In genomic region chr6:147742445-147742844, GRCh38 we compare ENCODE assay signal across 14 cellular contexts.
DNase-seq lines count a peak whose midpoint lies in the region; ATAC-seq and TF ChIP-seq lines count a peak whose summit lies in the region.
"Had no signal": no experiment of that assay in that cellular context is flagged by ENCODE, and none has a peak within 500 bp of the region (broad histone marks: within the 10 kb centered on the region; RNA-seq: fewer than 3 reads in every experiment).

No MANE protein-coding gene starts in this region.

- no peak overlapping the region for H3K4me2 ChIP-seq in HCT116 (ENCODE audit: low read length)

- no peaks in the 10 kb centered on the region for H4K20me1 ChIP-seq in HCT116 (ENCODE audit: insufficient read depth)

- TF ChIP-seq POLR2A in HCT116 (IDR thresholded peaks at IDR 0.05; ENCODE audit: borderline replicate concordance, extremely low read depth, insufficient read depth, insufficient read length), result no peak
- TF ChIP-seq POLR2A in uterus (IDR thresholded peaks at IDR 0.05), result no peak

- H3K36me3 ChIP-seq in HCT116 (ENCODE audit: control insufficient read depth in 1 of 2, insufficient read depth in 2 of 2, low read length in 2 of 2), result no peaks in the 10 kb centered on the region
- no peaks in the 10 kb centered on the region for H3K36me3 ChIP-seq in WERI-Rb-1
- no peaks in the 10 kb centered on the region for H3K36me3 ChIP-seq in uterus
- H3K36me3 ChIP-seq: BE2C had no signal

- H3K79me2 ChIP-seq in HCT116 (ENCODE audit: insufficient read depth, low read length), result no peaks in the 10 kb centered on the region

- H2AFZ ChIP-seq in HCT116 (ENCODE audit: low read depth, low read length, poor library complexity, severe bottlenecking), result no peak overlapping the region

- H3K27ac ChIP-seq in HCT116 (ENCODE audit: low read depth, low read length), result no peak overlapping the region
- H3K27ac ChIP-seq in WERI-Rb-1, result no peak overlapping the region
- H3K27ac ChIP-seq in uterus, result no peak overlapping the region
- H3K27ac ChIP-seq: C4-2B had no signal

- no peaks in the 10 kb centered on the region for H3K27me3 ChIP-seq in HCT116 (ENCODE audit: insufficient read depth, low read length)
- no peaks in the 10 kb centered on the region for H3K27me3 ChIP-seq in WERI-Rb-1 (ENCODE audit: insufficient read depth, low read depth, severe bottlenecking)
- H3K27me3 ChIP-seq in uterus, result no peaks in the 10 kb centered on the region
- H3K27me3 ChIP-seq: BE2C had no signal

- intact Hi-C loops in HCT116 (cut with micrococcal nuclease), result no loop called here
- intact Hi-C loops in uterus (cut with DNase I; ENCODE audit: low total_unique reads), result no loop called here

- BruUV-seq in HCT116 (replicated peaks; lab: Mats Ljungman, UMichigan), result no TSS peak

- RAD21 ChIA-PET in HCT116 (lab: Charles Lee; ENCODE audit: low non-redundant PET in 1 of 2, low total read pairs in 2 of 2, uncharacterized antibody in 2 of 2, unreplicated experiment in 2 of 2), result no interaction called here

- POLR2A ChIA-PET in HCT116 (lab: Charles Lee), result no interaction called here

- CTCF ChIA-PET in HCT116 (lab: Charles Lee), result no interaction called here

- H3K4me1 ChIP-seq in HCT116 (ENCODE audit: control insufficient read depth in 1 of 2, insufficient read depth in 2 of 2, low read length in 2 of 2) (no peaks in the 10 kb centered on the region), uterus (no peaks in the 10 kb centered on the region)
- H3K4me1 ChIP-seq: BE2C had no signal

- 0 out of 2 replicates have a peak, but pooled peaks have one; percentile 14 for TF ChIP-seq RAD21 in HCT116 (IDR thresholded peaks at IDR 0.05; ENCODE audit: low read depth)

- TF ChIP-seq CTCF in HCT116 (IDR thresholded peaks at IDR 0.05 in 2 of 3, conservative IDR thresholded peaks at IDR 0.05 in 1 of 3; ENCODE audit: borderline replicate concordance in 1 of 3, insufficient read depth in 1 of 3, low read depth in 2 of 3, low read length in 2 of 3) (peak in 1 of 3 experiments; percentile 24; a peak in 1 of 6 replicates), WERI-Rb-1 (IDR thresholded peaks at IDR 0.05; ENCODE audit: low read depth, low read length) (peak; percentile 21; the same call in 1 of the 2 replicates), epithelial cell of proximal tubule (conservative IDR thresholded peaks at IDR 0.05; ENCODE audit: low read depth, low read length) (peak; percentile 29), retinal pigment epithelial cell (conservative IDR thresholded peaks at IDR 0.05; ENCODE audit: low read depth, low read length) (peak; percentile 52), uterus (IDR thresholded peaks at IDR 0.05) (no peak)

- H3K4me3 ChIP-seq in HCT116 (replicated peaks in 1 of 2; ENCODE audit: low read depth in 1 of 2, low read length in 2 of 2) (no peak overlapping the region), WERI-Rb-1 (ENCODE audit: low read depth, low read length) (no peak overlapping the region), epithelial cell of proximal tubule (ENCODE audit: low read depth, low read length) (no peak overlapping the region), retinal pigment epithelial cell (ENCODE audit: low read length) (no peak overlapping the region), uterus (no peak overlapping the region)

- no peak overlapping the region for H3K9ac ChIP-seq in HCT116 (ENCODE audit: low read length)

- no peak for ATAC-seq in HCT116
- no peak for ATAC-seq in HG03135 (IDR thresholded peaks at IDR 0.05; ENCODE audit: unreplicated experiment)

- H3K9me2 ChIP-seq in HCT116 (ENCODE audit: insufficient read depth), result no peaks in the 10 kb centered on the region

- no peaks in the 10 kb centered on the region for H3K9me3 ChIP-seq in HCT116 (ENCODE audit: control insufficient read depth in 1 of 2, insufficient read depth in 1 of 2, low read depth in 1 of 2, low read length in 2 of 2)
- H3K9me3 ChIP-seq in WERI-Rb-1 (ENCODE audit: severe bottlenecking), result no peaks in the 10 kb centered on the region
- no peaks in the 10 kb centered on the region for H3K9me3 ChIP-seq in uterus
- H3K9me3 ChIP-seq: BE2C had no signal

- DNase-seq in HCT116 (ENCODE audit: low read depth, low spot score), result no peak
- DNase-seq in WERI-Rb-1, result no peak
- DNase-seq in epithelial cell of proximal tubule (ENCODE audit: low read depth), result no peak
- DNase-seq in retinal pigment epithelial cell (ENCODE audit: low read depth), result no peak
- DNase-seq in uterus, result no peak
- no peak for DNase-seq in GF-D8 (lab: John Stamatoyannopoulos, UW)
- DNase-seq: BE2C; CD4-positive, alpha-beta memory T cell; DMS79; GOT3; HCEC 1CT; IMR-90 had no signal

TF ChIP-seq in HCT116, 20 proteins besides CTCF, POLR2A, EP300 and RAD21:
- no peak for TF ChIP-seq SRF (IDR thresholded peaks at IDR 0.05; ENCODE audit: low read depth)
- no peak for TF ChIP-seq FOSL1 (IDR thresholded peaks at IDR 0.05; ENCODE audit: low read depth)
- no peak for TF ChIP-seq SP1 (IDR thresholded peaks at IDR 0.05; ENCODE audit: low read depth)
- TF ChIP-seq ZNF274 (IDR thresholded peaks at IDR 0.05; ENCODE audit: low read depth, low read length), result no peak

Comparison
In these comparisons a context has a peak if more than half of its experiments do, and no peak if none do; other contexts are left out.
1. CTCF ChIP-seq: peak in WERI-Rb-1 (single experiment), epithelial cell of proximal tubule (single experiment) and retinal pigment epithelial cell (single experiment); none in uterus (0 of 4).